25 cellular contexts compared by ENCODE assay signal in genomic region chr10:50392426-50392825, GRCh38.
"Had no signal": no experiment of that assay in that cellular context is flagged by ENCODE, and none has a peak within 500 bp of the region (broad histone marks: within the 10 kb centered on the region; RNA-seq: fewer than 3 reads in every experiment).

No MANE protein-coding gene starts in this region.

- H3K4me3 ChIP-seq: coronary artery, dorsolateral prefrontal cortex, lung, mucosa of descending colon, spleen, tibial nerve had no signal

- H3K27me3 ChIP-seq: dorsolateral prefrontal cortex, spleen, tibial nerve had no signal

- H3K9me3 Mint-ChIP-seq: effector memory CD8-positive, alpha-beta T cell; immature natural killer cell; natural killer cell treated with Interleukin-12 subunit alpha and Interleukin-12 subunit beta and Interleukin-15 and Interleukin-18, amount 100 ng/mL, for 72 hours had no signal

- ATAC-seq: activated CD4-positive, CD25-positive, alpha-beta regulatory T cell treated with anti-CD3 and anti-CD28 coated beads, Interleukin-2, amount 50 U/mL, for 24 hours; effector memory CD8-positive, alpha-beta T cell; natural killer cell treated with Interleukin-12 subunit alpha and Interleukin-12 subunit beta and Interleukin-15 and Interleukin-18, amount 100 ng/mL, for 72 hours had no signal

- H3K4me3 Mint-ChIP-seq: activated naive CD8-positive, alpha-beta T cell; effector memory CD8-positive, alpha-beta T cell; immature natural killer cell; natural killer cell treated with Interleukin-12 subunit alpha and Interleukin-12 subunit beta and Interleukin-15 and Interleukin-18, amount 100 ng/mL, for 72 hours had no signal

- DNase-seq: activated CD4-positive, alpha-beta T cell treated with anti-CD3 and anti-CD28 coated beads for 48 hours; activated CD4-positive, alpha-beta T cell treated with anti-CD3 and anti-CD28 coated beads, Interleukin-2, amount 50 U/mL, for 48 hours; activated CD8-positive, alpha-beta memory T cell treated with anti-CD3 and anti-CD28 coated beads for 24 hours; activated effector memory CD4-positive, alpha-beta T cell treated with Interleukin-2 at 50 U/mL for 16 hours; activated naive CD4-positive, alpha-beta T cell treated with Interleukin-2 at 50 U/mL for 16 hours; anterior cingulate cortex; dorsolateral prefrontal cortex; effector memory CD8-positive, alpha-beta T cell; erythroblast; hypothalamus; immature natural killer cell; kidney; mucosa of descending colon; posterior cingulate gyrus; right cardiac atrium; spleen; stimulated activated naive CD4-positive, alpha-beta T cell treated with Interleukin-2 at 50 U/mL for 16 hours; T-helper 9 cell had no signal

- H3K27me3 Mint-ChIP-seq: activated naive CD8-positive, alpha-beta T cell; effector memory CD8-positive, alpha-beta T cell; natural killer cell treated with Interleukin-12 subunit alpha and Interleukin-12 subunit beta and Interleukin-15 and Interleukin-18, amount 100 ng/mL, for 72 hours had no signal

- H3K27ac Mint-ChIP-seq: activated naive CD8-positive, alpha-beta T cell had no signal

- H3K9me3 ChIP-seq: mucosa of descending colon, spleen, tibial nerve had no signal

- H3K27ac ChIP-seq: coronary artery, spleen, tibial nerve, VCaP had no signal

- H3K36me3 ChIP-seq: spleen had no signal
